ENCODE assay signal across 7 cellular contexts in the genomic region with DNA sequence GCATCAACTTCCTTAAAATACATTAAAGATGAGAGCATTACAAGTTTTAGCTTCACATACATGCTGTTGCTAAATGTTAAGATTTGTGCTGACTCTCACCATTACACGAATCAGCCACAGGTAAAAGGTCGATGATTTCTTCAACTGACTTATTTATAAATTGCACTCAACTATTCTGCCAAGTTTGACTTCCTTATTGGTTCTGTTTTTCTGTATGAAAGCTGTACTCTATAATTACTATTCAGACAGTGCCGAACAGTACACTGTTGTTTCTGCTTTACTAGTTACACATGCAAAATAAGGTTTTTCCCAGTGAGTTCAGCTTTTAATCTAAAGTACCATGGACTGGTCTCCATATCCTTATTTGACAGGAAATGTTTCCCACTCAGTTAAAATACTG. TPM values are rescaled to one million over a fixed set of nuclear protein-coding genes. Genes with fewer than 3 reads are reported as not detected.
DNase-seq lines count a peak whose midpoint lies in the region; ATAC-seq, FAIRE-seq and TF ChIP-seq lines count a peak whose summit lies in the region.
"Not testable (repeated sequence)": the region's sequence is repeated elsewhere in the genome, so short reads cannot be mapped to it uniquely, and the experiment has no call there.
"Had no signal": no experiment of that assay in that cellular context is flagged by ENCODE, and none has a peak within 500 bp of the region (broad histone marks: within the 10 kb centered on the region; RNA-seq: fewer than 3 reads in every experiment).

No MANE protein-coding gene starts in this region.

- not testable (repeated sequence) for H3K27me3 ChIP-seq in body of pancreas; small intestine (ENCODE audit: control insufficient read depth in 2 of 2, insufficient read depth in 2 of 2, low read length in 2 of 2)

- ATAC-seq in body of pancreas (peak; percentile 24), left colon (peak; percentile 72), left lobe of liver (peak; percentile 31), mucosa of descending colon (peak; percentile 20)

- not testable (repeated sequence) for TF ChIP-seq POLR2A in body of pancreas (IDR thresholded peaks at IDR 0.05)

- H3K27ac ChIP-seq in body of pancreas: peak overlapping the region in 1 of 4 donors; percentile 5
- not testable (repeated sequence) for H3K27ac ChIP-seq in small intestine (ENCODE audit: low read depth in 1 of 2, low read length in 1 of 2)

- H3K36me3 ChIP-seq in body of pancreas (replicated peaks in 1 of 2; ENCODE audit: insufficient read depth in 1 of 2, low read depth in 2 of 2); mucosa of descending colon (ENCODE audit: low read depth); small intestine (ENCODE audit: control insufficient read depth in 2 of 2, insufficient read depth in 2 of 2, low read length in 2 of 2): not testable (repeated sequence)

- WGBS in body of pancreas, 2 donors: 22 to 61% methylated on average over 1 to 2 of the region's 3 CpGs
- 11 to 50% (median 39%) methylated on average over 2 of the region's 3 CpGs for WGBS in small intestine, 3 donors

- intact Hi-C loops in body of pancreas (cut with DNase I); left colon (cut with DNase I, micrococcal nuclease); mucosa of descending colon (cut with DNase I, micrococcal nuclease): not testable (repeated sequence)

- not testable (repeated sequence) for TF ChIP-seq CTCF in body of pancreas (IDR thresholded peaks at IDR 0.05); mucosa of descending colon (IDR thresholded peaks at IDR 0.05)

- not testable (repeated sequence) for DNase-seq in body of pancreas; left colon; left lobe of liver (ENCODE audit: low spot score); mucosa of descending colon; small intestine

- H3K9me3 ChIP-seq in body of pancreas; mucosa of descending colon; small intestine (ENCODE audit: control insufficient read depth, low read depth): not testable (repeated sequence)

- H3K4me1 ChIP-seq in body of pancreas; mucosa of descending colon (ENCODE audit: low read depth); small intestine (ENCODE audit: control insufficient read depth in 2 of 2, insufficient read depth in 1 of 2, low read depth in 1 of 2, low read length in 1 of 2): not testable (repeated sequence)

- not testable (repeated sequence) for H3K4me3 ChIP-seq in body of pancreas; mucosa of descending colon; small intestine (ENCODE audit: low read depth in 1 of 2, low read length in 2 of 2)

- FAIRE-seq in colon (lab: Jason Lieb, UNC) (peak; percentile 75), small intestine (lab: Jason Lieb, UNC) (peak; percentile 79)

RNA-seq across cellular contexts. Expression of a gene that starts 18.9 kb away (rescaled TPM):
- total RNA-seq in body of pancreas (10 to 100 TPM; 40.2 to 67.2 TPM), left colon (10 to 100 TPM; 29.2 to 39.0 TPM), left lobe of liver (13.5 TPM), mucosa of descending colon (10 to 100 TPM; 29.4 to 40.9 (median 34.6) TPM)
- polyA plus RNA-seq in small intestine: 10 to 100 TPM in 1 of 3 donors, 1 to 10 TPM in 2; 2.4 to 11.5 (median 5.4) TPM

RNA-seq across cellular contexts. Expression of a gene that starts 33.3 kb away (rescaled TPM):
- total RNA-seq in body of pancreas (1 to 10 TPM; 7.9 to 9.6 TPM), left colon (1 to 10 TPM; 9.0 to 9.2 TPM), left lobe of liver (14.3 TPM), mucosa of descending colon (10 to 100 TPM in 2 of 3 donors, 1 to 10 TPM in 1; 9.3 to 17.2 (median 13.7) TPM)
- 1 to 10 TPM; 4.1 to 9.8 (median 4.9) TPM for polyA plus RNA-seq in small intestine
- polyA plus RNA-seq: CD4-positive, CD25-positive, alpha-beta regulatory T cell had no signal

Comparison
In these comparisons a context has a peak if more than half of its experiments do, and no peak if none do; other contexts are left out.
1. ATAC-seq: peak in every context shown above with its lines; median percentile 72 in left colon; 31 in left lobe of liver; 24 in body of pancreas; 20 in mucosa of descending colon.